Comparison of ENCODE assay signal across 28 cellular contexts in the genomic region with DNA sequence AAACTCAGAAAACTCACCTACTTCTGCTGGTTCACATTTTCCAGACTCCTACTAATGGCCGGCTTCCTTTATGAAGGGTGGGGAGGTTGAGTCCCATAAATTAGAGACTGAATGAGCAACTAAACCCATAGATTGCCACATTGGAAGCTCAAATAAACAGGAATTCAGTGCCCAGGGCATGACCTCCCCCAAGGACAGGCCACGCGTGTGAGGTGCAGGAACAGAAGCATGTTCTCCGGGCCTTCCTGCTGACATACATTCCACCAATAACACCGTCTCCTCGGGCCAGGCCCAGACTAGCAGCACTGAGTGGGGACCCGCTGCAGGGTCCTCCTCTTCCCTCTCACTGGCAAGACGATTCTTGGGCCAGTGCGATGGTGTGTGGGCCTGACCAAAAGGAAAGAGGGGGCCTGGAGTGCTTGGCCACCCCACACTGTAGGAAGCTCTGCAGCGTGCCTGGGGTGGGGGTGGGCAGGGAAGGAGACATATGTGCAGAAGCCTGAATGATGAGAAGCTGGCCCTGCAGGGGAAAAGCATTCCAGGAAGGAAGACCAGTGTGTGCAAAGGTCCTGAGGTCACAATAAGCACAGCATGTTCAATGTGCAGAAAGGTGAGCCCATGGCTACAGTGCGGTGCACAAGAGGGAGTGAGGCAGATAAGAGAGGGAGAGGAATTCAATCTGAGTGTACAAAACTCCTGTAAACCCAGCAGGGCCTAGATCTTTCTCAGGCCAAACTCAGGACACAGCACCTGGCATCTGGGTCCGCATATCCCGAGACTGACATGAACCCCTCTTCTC. TPM values are rescaled to one million over a fixed set of nuclear protein-coding genes. Genes with fewer than 3 reads are reported as not detected.
"Had no signal": no experiment of that assay in that cellular context is flagged by ENCODE, and none has a peak within 500 bp of the region (broad histone marks: within the 10 kb centered on the region; RNA-seq: fewer than 3 reads in every experiment).

No MANE protein-coding gene starts in this region.

- H3K4me1 ChIP-seq: lower lobe of right lung, pancreas, prostate gland had no signal

- H3K27ac Mint-ChIP-seq: immature natural killer cell; mesothelial cell of epicardium; natural killer cell; stimulated activated naive CD8-positive, alpha-beta T cell treated with anti-CD3 and anti-CD28 coated beads, Interleukin-15, Interleukin-2, amounts not matched to agents 100 ng/mL and 50 ng/mL, for 24 hours had no signal

- H3K4me3 Mint-ChIP-seq: immature natural killer cell; mesothelial cell of epicardium; natural killer cell; stimulated activated naive CD8-positive, alpha-beta T cell treated with anti-CD3 and anti-CD28 coated beads, Interleukin-15, Interleukin-2, amounts not matched to agents 100 ng/mL and 50 ng/mL, for 24 hours had no signal

- ATAC-seq: left colon, left lung, lower lobe of right lung, natural killer cell, pancreas, right cardiac atrium, sciatic nerve had no signal

- H3K27ac ChIP-seq: left lung, lower lobe of right lung, pancreas, prostate gland, skin epidermis, tibial nerve, upper lobe of left lung, vagina had no signal

- H3K9me3 Mint-ChIP-seq: immature natural killer cell; mesothelial cell of epicardium; naive B cell; natural killer cell; stimulated activated naive CD8-positive, alpha-beta T cell treated with anti-CD3 and anti-CD28 coated beads, Interleukin-15, Interleukin-2, amounts not matched to agents 100 ng/mL and 50 ng/mL, for 24 hours had no signal

- H3K27me3 ChIP-seq: pancreas, upper lobe of left lung, vagina had no signal

- H3K9me3 ChIP-seq: left lung, lower lobe of right lung, pancreas, prostate gland, tibial nerve, upper lobe of left lung, vagina had no signal

- H3K4me3 ChIP-seq: left lung, lower lobe of right lung, pancreas, prostate gland, skin epidermis, tibial nerve, upper lobe of left lung, vagina had no signal

- DNase-seq: hypothalamus; immature natural killer cell; kidney; left colon; left lung; lower lobe of right lung; mammary epithelial cell; naive B cell; natural killer cell; nucleus accumbens; pancreas; posterior cingulate gyrus; retina; stimulated activated CD4-positive, alpha-beta T cell treated with anti-CD3 and anti-CD28 coated beads, Interleukin-12 subunit alpha, Interleukin-12 subunit beta, amount 100 ng/mL, for 4 hours; stimulated activated CD4-positive, alpha-beta T cell treated with anti-CD3 and anti-CD28 coated beads, Interleukin-15, amount 100 ng/mL, for 24 hours; stimulated activated CD4-positive, alpha-beta T cell treated with anti-CD3 and anti-CD28 coated beads, Interleukin-2, amount 100 ng/mL, for 24 hours; stimulated activated CD4-positive, alpha-beta T cell treated with anti-CD3 and anti-CD28 coated beads, Interleukin-4, amount 100 ng/mL, for 1 hour; stimulated activated naive CD4-positive, alpha-beta T cell; upper lobe of left lung had no signal

- H3K36me3 ChIP-seq: lower lobe of right lung, pancreas, prostate gland, upper lobe of left lung, vagina had no signal

- H3K36me3 Mint-ChIP-seq: immature natural killer cell, mesothelial cell of epicardium, naive B cell, natural killer cell had no signal

- FAIRE-seq: islet of Langerhans, kidney, pancreas had no signal

RNA-seq across cellular contexts. Expression of gene PTGES, which starts 12.0 kb away (rescaled TPM):
- polyA plus RNA-seq: immature natural killer cell had no signal
